In the genomic region with DNA sequence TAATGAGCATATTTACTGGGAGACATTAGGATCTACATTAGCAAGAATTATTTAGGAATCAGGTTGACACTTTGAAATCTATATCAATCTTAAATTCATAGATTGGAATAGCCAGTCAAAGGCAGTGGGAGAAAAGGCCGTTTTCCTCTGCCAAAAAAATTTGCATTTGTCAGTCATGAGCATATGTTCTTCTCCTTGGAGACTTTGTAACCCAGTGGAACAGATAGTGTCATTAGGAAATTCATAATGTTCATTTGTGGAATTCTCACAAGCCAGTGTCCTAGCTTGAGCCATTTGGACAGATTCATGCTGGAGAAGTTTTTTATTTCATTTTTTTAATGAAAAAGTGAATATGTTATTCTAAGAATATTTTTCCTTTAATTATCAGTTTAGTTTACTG, we compare ENCODE assay signal across 35 cellular contexts.
"Had no signal": no experiment of that assay in that cellular context is flagged by ENCODE, and none has a peak within 500 bp of the region (broad histone marks: within the 10 kb centered on the region; RNA-seq: fewer than 3 reads in every experiment).

No MANE protein-coding gene starts in this region.

- H3K27ac ChIP-seq: KMS-11 had no signal

- H3K27me3 ChIP-seq: MG63 had no signal

- H3K9ac ChIP-seq: KMS-11 had no signal

- DNase-seq: Karpas-422, Kasumi-1, MG63, MM.1S, MV-4-11, NCI-H1048, NCI-H1092, NCI-H1092 treated with DMSO at 0.1 percent for 48 hours, NCI-H1105, NCI-H1105 treated with DMSO at 0.1 percent for 48 hours, NCI-H1417, NCI-H1417 treated with DMSO at 0.1 percent for 48 hours, NCI-H1436, NCI-H1436 treated with DMSO at 0.1 percent for 48 hours, NCI-H146, NCI-H1694, NCI-H1694 treated with DMSO at 0.1 percent for 48 hours, NCI-H187, NCI-H187 treated with DMSO at 0.1 percent for 48 hours, NCI-H1930, NCI-H2029, NCI-H2029 treated with DMSO at 0.1 percent for 48 hours, NCI-H2081, NCI-H2081 treated with DMSO at 0.1 percent for 48 hours, NCI-H2107, NCI-H2171, NCI-H2171 treated with DMSO at 0.1 percent for 48 hours, NCI-H2227 treated with DMSO at 0.1 percent for 48 hours, NCI-H226, NCI-H345, NCI-H446, NCI-H446 treated with DMSO at 0.1 percent for 48 hours, NCI-H510A, NCI-H510A treated with DMSO at 0.1 percent for 48 hours had no signal

- H3K36me3 ChIP-seq: MG63 had no signal

- H3K4me3 ChIP-seq: MG63 had no signal

- H3K9me3 ChIP-seq: MG63 had no signal

- H3K4me2 ChIP-seq: KMS-11 had no signal
